24 cellular contexts compared by ENCODE assay signal in the genomic region with DNA sequence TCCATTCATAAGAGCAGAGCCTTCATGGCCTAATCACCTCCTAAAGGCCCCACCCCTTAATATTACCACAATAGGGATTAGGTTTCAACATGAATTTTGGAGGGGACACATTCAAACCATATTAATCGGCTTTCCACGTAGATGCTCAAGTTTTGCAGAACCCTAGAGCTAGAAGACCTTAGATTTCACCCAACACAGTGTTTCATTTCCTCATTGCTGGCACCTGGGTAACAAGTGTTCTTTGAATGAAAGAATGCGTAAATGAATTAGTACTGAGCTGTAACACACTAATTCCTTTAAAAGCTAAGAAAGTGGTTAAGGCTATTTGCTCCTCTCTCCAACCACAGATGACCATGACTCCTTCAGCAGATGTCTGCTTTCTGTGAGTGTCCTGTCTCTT.
"Had no signal": no experiment of that assay in that cellular context is flagged by ENCODE, and none has a peak within 500 bp of the region (broad histone marks: within the 10 kb centered on the region; RNA-seq: fewer than 3 reads in every experiment).

No MANE protein-coding gene starts in this region.

- H3K9me3 ChIP-seq: esophagus muscularis mucosa, gastroesophageal sphincter, heart right ventricle, left lung, right atrium auricular region, suprapubic skin, transverse colon, uterus had no signal

- DNase-seq: activated CD4-positive, alpha-beta memory T cell treated with anti-CD3 and anti-CD28 coated beads, Interleukin-2, amount 10 ng/mL, durations not matched to agents 7 days and 5 days; activated CD4-positive, alpha-beta T cell treated with anti-CD3 and anti-CD28 coated beads for 4 hours; activated naive CD4-positive, alpha-beta T cell; activated naive CD8-positive, alpha-beta T cell treated with anti-CD3 and anti-CD28 coated beads, Interleukin-2, amount 10 ng/mL, durations not matched to agents 7 days and 5 days; activated T-cell treated with anti-CD3 and anti-CD28 coated beads, Interleukin-2, amount 50 U/mL, for 1 hour; amygdala; dermis blood vessel endothelial cell; effector memory CD4-positive, alpha-beta T cell; heart right ventricle; left lung; midbrain; stimulated activated CD4-positive, alpha-beta T cell treated with anti-CD3 and anti-CD28 coated beads, Interleukin-2, amount 100 ng/mL, for 24 hours; stimulated activated naive CD8-positive, alpha-beta T cell treated with anti-CD3 and anti-CD28 coated beads, Interleukin-15, amount 100 ng/mL, for 72 hours; transverse colon; uterus had no signal

- H3K4me3 Mint-ChIP-seq: activated CD4-positive, alpha-beta memory T cell treated with anti-CD3 and anti-CD28 coated beads, Interleukin-2, amount 10 ng/mL, durations not matched to agents 7 days and 5 days; activated naive CD8-positive, alpha-beta T cell treated with anti-CD3 and anti-CD28 coated beads, Interleukin-2, amount 10 ng/mL, durations not matched to agents 7 days and 5 days; activated T-helper 17 cell treated with anti-CD3 and anti-CD28 coated beads, Interleukin-2, amount 50 U/mL, for 72 hours; neural crest cell; stimulated activated naive CD8-positive, alpha-beta T cell treated with anti-CD3 and anti-CD28 coated beads, Interleukin-15, amount 100 ng/mL, for 72 hours; WTC11 had no signal

- H3K4me1 Mint-ChIP-seq: activated CD4-positive, alpha-beta memory T cell treated with anti-CD3 and anti-CD28 coated beads, Interleukin-2, amount 10 ng/mL, durations not matched to agents 7 days and 5 days; activated naive CD8-positive, alpha-beta T cell treated with anti-CD3 and anti-CD28 coated beads, Interleukin-2, amount 10 ng/mL, durations not matched to agents 7 days and 5 days; activated T-helper 17 cell treated with anti-CD3 and anti-CD28 coated beads, Interleukin-2, amount 50 U/mL, for 72 hours; neural crest cell; stimulated activated naive CD8-positive, alpha-beta T cell treated with anti-CD3 and anti-CD28 coated beads, Interleukin-15, amount 100 ng/mL, for 72 hours; WTC11 had no signal

- H3K27ac ChIP-seq: cardiac muscle cell, esophagus muscularis mucosa, gastroesophageal sphincter, heart right ventricle, left lung, right atrium auricular region, suprapubic skin, transverse colon, uterus had no signal

- H3K9me3 Mint-ChIP-seq: activated CD4-positive, alpha-beta memory T cell treated with anti-CD3 and anti-CD28 coated beads, Interleukin-2, amount 10 ng/mL, durations not matched to agents 7 days and 5 days; activated naive CD8-positive, alpha-beta T cell treated with anti-CD3 and anti-CD28 coated beads, Interleukin-2, amount 10 ng/mL, durations not matched to agents 7 days and 5 days; activated T-helper 17 cell treated with anti-CD3 and anti-CD28 coated beads, Interleukin-2, amount 50 U/mL, for 72 hours; neural crest cell; stimulated activated naive CD8-positive, alpha-beta T cell treated with anti-CD3 and anti-CD28 coated beads, Interleukin-15, amount 100 ng/mL, for 72 hours; WTC11 had no signal

- H3K36me3 ChIP-seq: cardiac muscle cell, esophagus muscularis mucosa, gastroesophageal sphincter, heart right ventricle, left lung, right atrium auricular region, suprapubic skin, transverse colon, uterus had no signal

- H3K36me3 Mint-ChIP-seq: activated naive CD8-positive, alpha-beta T cell treated with anti-CD3 and anti-CD28 coated beads, Interleukin-2, amount 10 ng/mL, durations not matched to agents 7 days and 5 days; WTC11 had no signal

- ATAC-seq: activated T-helper 17 cell treated with anti-CD3 and anti-CD28 coated beads, Interleukin-2, amount 50 U/mL, for 72 hours; gastroesophageal sphincter; heart right ventricle; left lung; stimulated activated naive CD8-positive, alpha-beta T cell treated with anti-CD3 and anti-CD28 coated beads, Interleukin-15, amount 100 ng/mL, for 72 hours; WTC11 had no signal

- H3K27me3 ChIP-seq: cardiac muscle cell, esophagus muscularis mucosa, left lung, right atrium auricular region, suprapubic skin, transverse colon, uterus had no signal

- H3K4me3 ChIP-seq: cardiac muscle cell, esophagus muscularis mucosa, gastroesophageal sphincter, heart right ventricle, left lung, right atrium auricular region, suprapubic skin, transverse colon, uterus had no signal

- H3K27me3 Mint-ChIP-seq: activated CD4-positive, alpha-beta memory T cell treated with anti-CD3 and anti-CD28 coated beads, Interleukin-2, amount 10 ng/mL, durations not matched to agents 7 days and 5 days; activated naive CD8-positive, alpha-beta T cell treated with anti-CD3 and anti-CD28 coated beads, Interleukin-2, amount 10 ng/mL, durations not matched to agents 7 days and 5 days; stimulated activated naive CD8-positive, alpha-beta T cell treated with anti-CD3 and anti-CD28 coated beads, Interleukin-15, amount 100 ng/mL, for 72 hours had no signal

- H3K27ac Mint-ChIP-seq: activated CD4-positive, alpha-beta memory T cell treated with anti-CD3 and anti-CD28 coated beads, Interleukin-2, amount 10 ng/mL, durations not matched to agents 7 days and 5 days; activated naive CD8-positive, alpha-beta T cell treated with anti-CD3 and anti-CD28 coated beads, Interleukin-2, amount 10 ng/mL, durations not matched to agents 7 days and 5 days; activated T-helper 17 cell treated with anti-CD3 and anti-CD28 coated beads, Interleukin-2, amount 50 U/mL, for 72 hours; progenitor cell of endocrine pancreas; stimulated activated naive CD8-positive, alpha-beta T cell treated with anti-CD3 and anti-CD28 coated beads, Interleukin-15, amount 100 ng/mL, for 72 hours; WTC11 had no signal
